8 cellular contexts compared by ENCODE assay signal in genomic region chr22:46737976-46738641, GRCh38. TPM values are rescaled to one million over a fixed set of nuclear protein-coding genes. Genes with fewer than 3 reads are reported as not detected.
A peak's percentile ranks its signal among the peaks of the same experiment; 100 is the strongest.
DNase-seq lines count a peak whose midpoint lies in the region; ATAC-seq and TF ChIP-seq lines count a peak whose summit lies in the region.

TSS of gene CERK (minus strand) at chr22:46738252. CDS start at chr22:46738148, 104 bp downstream.

- H3K4me3 Mint-ChIP-seq in T-cell, result peak within 1 kb of the TSS; percentile 95 to 100 (median 100)

- TF ChIP-seq CTCF in adrenal gland (IDR thresholded peaks at IDR 0.05), result no peak
- no peak for TF ChIP-seq CTCF in ovary (IDR thresholded peaks at IDR 0.05)

- no peak within 1 kb of the TSS for H3K27ac ChIP-seq in HUES6 (ENCODE audit: low read depth, low read length)
- H3K27ac ChIP-seq in adrenal gland, result peak within 1 kb of the TSS; percentile 45 to 98 (median 81)
- H3K27ac ChIP-seq in ovary, result peak within 1 kb of the TSS; percentile 93 to 96

- no peaks in the 10 kb centered on the region for H3K27me3 ChIP-seq in HUES6 (ENCODE audit: control insufficient read depth, insufficient read depth, low read length)
- no peaks in the 10 kb centered on the region for H3K27me3 ChIP-seq in adrenal gland
- no peaks in the 10 kb centered on the region for H3K27me3 ChIP-seq in ovary

- ATAC-seq in T-cell (replicated peaks in 1 of 4), result peak; percentile 57 to 76 (median 68)
- no peak for ATAC-seq in HG03097 (IDR thresholded peaks at IDR 0.05; ENCODE audit: low FRiP score, unreplicated experiment)

- CTCF ChIA-PET in T-cell (lab: Charles Lee), result interaction anchor here in 1 of 2 donors (0.9 to 3.2 kb wide), 10 partner anchors 11 to 68 kb away, joined by 3 to 35 read pairs (median 6); partner anchors contain the start of gene TBC1D22A

- H3K4me1 ChIP-seq in HUES6 (ENCODE audit: control insufficient read depth, insufficient read depth, low read length) (peaks cover 23% of the 10 kb centered on the region), adrenal gland (replicated peaks in 1 of 2) (peaks cover 41 to 51% of the 10 kb centered on the region in 2 donors), ovary (ENCODE audit: insufficient read depth) (peaks cover 20% of the 10 kb centered on the region)

- no peaks in the 10 kb centered on the region for H3K27me3 Mint-ChIP-seq in T-cell

- H3K36me3 Mint-ChIP-seq in T-cell, result peaks cover 11% of the 10 kb centered on the region

- POLR2A ChIA-PET in T-cell (lab: Charles Lee), result no interaction called here

- TF ChIP-seq POLR2A in adrenal gland (IDR thresholded peaks at IDR 0.05), result peak in 1 of 2 donors; percentile 56
- peak; percentile 24 for TF ChIP-seq POLR2A in ovary (IDR thresholded peaks at IDR 0.05)

- peaks cover 43 to 48% (median 45%) of the 10 kb centered on the region in 3 donors for H3K4me1 Mint-ChIP-seq in T-cell

- H3K9me3 ChIP-seq in HUES6 (ENCODE audit: control insufficient read depth, insufficient read depth, low read depth, low read length) (no peaks in the 10 kb centered on the region), adrenal gland (replicated peaks in 1 of 3) (no peaks in the 10 kb centered on the region), ovary (no peaks in the 10 kb centered on the region)

- TF ChIP-seq EP300 in ovary (IDR thresholded peaks at IDR 0.05), result no peak

- H3K4me3 ChIP-seq in HUES6 (ENCODE audit: low read depth, low read length) (peak within 1 kb of the TSS; percentile 78), adrenal gland (peak within 1 kb of the TSS; percentile 27 to 86 (median 54)), ovary (peak within 1 kb of the TSS; percentile 69)

- H3K9me3 Mint-ChIP-seq in T-cell, result no peaks in the 10 kb centered on the region

- H3K36me3 ChIP-seq in HUES6 (ENCODE audit: control insufficient read depth, insufficient read depth, low read length) (0 out of 2 replicates have a peak, but pooled peaks cover 6% of the 10 kb centered on the region), adrenal gland (replicated peaks in 1 of 2) (no peaks in the 10 kb centered on the region), ovary (no peaks in the 10 kb centered on the region)

- H3K9ac ChIP-seq in HUES6 (ENCODE audit: low read length), result peak within 1 kb of the TSS; percentile 72

- intact Hi-C loops in adrenal gland (cut with DNase I), result loop anchor here in 1 of 2 donors (10.0 kb wide), 1 partner anchor 163 kb away; no protein-coding TSS in a partner anchor
- intact Hi-C loops in cardiac septum (cut with DNase I), result loop anchor here (5.0 kb wide), 2 partner anchors 161 to 191 kb away; no protein-coding TSS in a partner anchor
- intact Hi-C loops in ovary (cut with DNase I), result no loop called here

- peak; percentile 58 for DNase-seq in NCI-H345 (lab: John Stamatoyannopoulos, UW)
- DNase-seq in NCI-H345 treated with DMSO at 0.1 percent for 48 hours (lab: John Stamatoyannopoulos, UW; ENCODE audit: unreplicated experiment), result no peak
- peak in 33 of 34 experiments; percentile 38 to 75 (median 56) for DNase-seq in T-cell
- DNase-seq in adrenal gland, result peak; percentile 78 to 91 (median 83)
- peak; percentile 93 for DNase-seq in cardiac septum (ENCODE audit: low spot score)
- DNase-seq in ovary, result peak; percentile 77 to 88 (median 83)

- 0 to 1% (median 0%) methylated on average over 14 to 98 of the region's 99 CpGs for WGBS in adrenal gland, 4 donors
- 1% methylated on average over 50 to 99 of the region's 99 CpGs; no CpG with 5 or more reads in 1 of the 3 donors for WGBS in ovary, 3 donors

- peak within 1 kb of the TSS; percentile 100 for H3K27ac Mint-ChIP-seq in T-cell

RNA-seq across cellular contexts. Expression of gene CERK, which starts in this region (rescaled TPM):
- total RNA-seq in T-cell (100 to 1,000 TPM in 3 of 5 donors, 10 to 100 TPM in 2; 77.4 to 155 (median 125) TPM), adrenal gland (10 to 100 TPM; 34.0 to 92.1 (median 48.0) TPM), cardiac septum (60.0 TPM), ovary (10 to 100 TPM; 30.3 to 71.1 (median 47.4) TPM)
- polyA plus RNA-seq in adrenal gland (10 to 100 TPM; 18.6 to 24.3 (median 19.5) TPM), ovary (10 to 100 TPM; 27.1 to 27.6 TPM)
